Comparison of ENCODE assay signal across 8 cellular contexts in genomic region chr13:48234652-48235099, GRCh38. TPM values are rescaled to one million over a fixed set of nuclear protein-coding genes. Genes with fewer than 3 reads are reported as not detected.
DNase-seq lines count a peak whose midpoint lies in the region; ATAC-seq, FAIRE-seq and TF ChIP-seq lines count a peak whose summit lies in the region.

No MANE protein-coding gene starts in this region.

- CTCF ChIA-PET in AG04449 (lab: Yijun Ruan, JAX): no interaction called here

- POLR2A ChIA-PET in AG04449 (lab: Yijun Ruan, JAX): no interaction called here

- DNase-seq in AG04449 (ENCODE audit: low read depth, low spot score) (no peak), LNCaP clone FGC (ENCODE audit: low read depth) (no peak), myocyte (ENCODE audit: low read depth) (peak; percentile 28), NOMO-1 treated with dmso at 0.1 percent for 144 hours (lab: John Stamatoyannopoulos, UW; ENCODE audit: unreplicated experiment) (no peak), NCI-H510A treated with DMSO at 0.1 percent for 48 hours (lab: John Stamatoyannopoulos, UW) (no peak)

- FAIRE-seq in colon (lab: Jason Lieb, UNC): peak; percentile 47

- TF ChIP-seq CTCF in AG04449 (IDR thresholded peaks at IDR 0.05; ENCODE audit: insufficient read depth, low read length, missing control alignments): no peak
- no peak for TF ChIP-seq CTCF in LNCaP clone FGC (IDR thresholded peaks at IDR 0.05; ENCODE audit: control insufficient read depth, extremely low read depth, insufficient read depth)

- ATAC-seq in HG02840 (IDR thresholded peaks at IDR 0.05; ENCODE audit: low FRiP score, unreplicated experiment): no peak
- ATAC-seq in GM21576 (IDR thresholded peaks at IDR 0.05; ENCODE audit: unreplicated experiment): no peak

- H3K4me3 ChIP-seq in AG04449 (ENCODE audit: low read depth, low read length) (peak overlapping the region; percentile 91), LNCaP clone FGC (ENCODE audit: low read depth, low read length) (peak overlapping the region; percentile 81)

RNA-seq across cellular contexts. Expression of gene ITM2B, which starts 1.7 kb away (rescaled TPM):
- 187 and 214 TPM in 2 replicates for total RNA-seq in myocyte
- polyA plus RNA-seq in myocyte (2012): 335 TPM
